ENCODE assay signal across 15 cellular contexts in genomic region chr1:235296729-235297128, GRCh38. TPM values are rescaled to one million over a fixed set of nuclear protein-coding genes. Genes with fewer than 3 reads are reported as not detected.
DNase-seq lines count a peak whose midpoint lies in the region; ATAC-seq, FAIRE-seq and TF ChIP-seq lines count a peak whose summit lies in the region.
"Had no signal": no experiment of that assay in that cellular context is flagged by ENCODE, and none has a peak within 500 bp of the region (broad histone marks: within the 10 kb centered on the region; RNA-seq: fewer than 3 reads in every experiment).

No MANE protein-coding gene starts in this region.

- 53% methylated on average over 1 of the region's 1 CpG for WGBS in prostate gland

- peaks cover 64% of the 10 kb centered on the region for H3K4me1 Mint-ChIP-seq in activated T-cell treated with anti-CD3 and anti-CD28 coated beads, Interleukin-2, amount 50 U/mL, for 4 hours (ENCODE audit: low read depth)
- peaks cover 71% of the 10 kb centered on the region for H3K4me1 Mint-ChIP-seq in activated naive CD8-positive, alpha-beta T cell treated with anti-CD3 and anti-CD28 coated beads, Interleukin-2, amount 50 U/mL, for 24 hours

- no peak for DNase-seq in activated T-cell treated with anti-CD3 and anti-CD28 coated beads, Interleukin-2, amount 50 U/mL, for 4 hours
- DNase-seq in activated T-cell treated with anti-CD3 and anti-CD28 coated beads for 4 hours (no peak), OCI-M1 (lab: John Stamatoyannopoulos, UW) (peak; percentile 15), prostate gland (ENCODE audit: low spot score) (no peak), hypothalamus (lab: John Stamatoyannopoulos, UW) (no peak), kidney (no peak), posterior vena cava (ENCODE audit: low spot score) (no peak)
- DNase-seq in activated naive CD8-positive, alpha-beta T cell treated with anti-CD3 and anti-CD28 coated beads, Interleukin-2, amount 50 U/mL, for 24 hours, result no peak
- DNase-seq: anterior cingulate cortex; hippocampal formation; NCI-H1930; right cardiac atrium; stimulated activated CD4-positive, alpha-beta T cell treated with anti-CD3 and anti-CD28 coated beads, Interleukin-1b, Interleukin-23, amount 100 ng/mL, for 48 hours; WERI-Rb-1 had no signal

- no peak overlapping the region for H3K9ac ChIP-seq in kidney (ENCODE audit: low read length in 2 of 2)

- H3K27me3 Mint-ChIP-seq in activated T-cell treated with anti-CD3 and anti-CD28 coated beads, Interleukin-2, amount 50 U/mL, for 4 hours (ENCODE audit: low read depth), result no peaks in the 10 kb centered on the region
- H3K27me3 Mint-ChIP-seq in activated naive CD8-positive, alpha-beta T cell treated with anti-CD3 and anti-CD28 coated beads, Interleukin-2, amount 50 U/mL, for 24 hours, result no peaks in the 10 kb centered on the region

- no peaks in the 10 kb centered on the region for H3K27me3 ChIP-seq in prostate gland (replicated peaks; ENCODE audit: insufficient read depth)

- H3K27ac ChIP-seq in prostate gland (peak overlapping the region; percentile 77 to 80), kidney (ENCODE audit: low read depth in 2 of 2, low read length in 2 of 2) (no peak overlapping the region)
- H3K27ac ChIP-seq: WERI-Rb-1 had no signal

- no peaks in the 10 kb centered on the region for H3K36me3 ChIP-seq in prostate gland
- no peaks in the 10 kb centered on the region for H3K36me3 ChIP-seq in kidney (ENCODE audit: control insufficient read depth in 1 of 2, insufficient read depth in 2 of 2, low read length in 2 of 2)

- H3K9me3 ChIP-seq in prostate gland, result no peaks in the 10 kb centered on the region
- H3K9me3 ChIP-seq in kidney (ENCODE audit: control insufficient read depth in 1 of 2, low read length in 2 of 2), result no peaks in the 10 kb centered on the region

- H3K9me3 Mint-ChIP-seq in activated T-cell treated with anti-CD3 and anti-CD28 coated beads, Interleukin-2, amount 50 U/mL, for 4 hours, result no peaks in the 10 kb centered on the region
- no peaks in the 10 kb centered on the region for H3K9me3 Mint-ChIP-seq in activated naive CD8-positive, alpha-beta T cell treated with anti-CD3 and anti-CD28 coated beads, Interleukin-2, amount 50 U/mL, for 24 hours

- H3K4me3 Mint-ChIP-seq in activated T-cell treated with anti-CD3 and anti-CD28 coated beads, Interleukin-2, amount 50 U/mL, for 4 hours, result peak overlapping the region; percentile 49
- peak overlapping the region; percentile 61 for H3K4me3 Mint-ChIP-seq in activated naive CD8-positive, alpha-beta T cell treated with anti-CD3 and anti-CD28 coated beads, Interleukin-2, amount 50 U/mL, for 24 hours
- H3K4me3 Mint-ChIP-seq: mesothelial cell of epicardium had no signal

- ATAC-seq in activated T-cell treated with anti-CD3 and anti-CD28 coated beads, Interleukin-2, amount 50 U/mL, for 4 hours, result no peak
- ATAC-seq in activated naive CD8-positive, alpha-beta T cell treated with anti-CD3 and anti-CD28 coated beads, Interleukin-2, amount 50 U/mL, for 24 hours, result no peak
- ATAC-seq: right cardiac atrium had no signal

- TF ChIP-seq CTCF in prostate gland (IDR thresholded peaks at IDR 0.05) (no peak), kidney (IDR thresholded peaks at IDR 0.05; ENCODE audit: borderline replicate concordance, extremely low read depth, insufficient read depth) (no peak)

- H3K4me1 ChIP-seq in prostate gland (replicated peaks) (peaks cover 12% of the 10 kb centered on the region), kidney (ENCODE audit: control insufficient read depth in 1 of 2, insufficient read depth in 1 of 2, low read depth in 1 of 2, low read length in 2 of 2) (peaks cover 5 to 9% of the 10 kb centered on the region in 2 donors)

- FAIRE-seq in kidney (lab: Jason Lieb, UNC), result no peak

- H3K36me3 Mint-ChIP-seq in activated T-cell treated with anti-CD3 and anti-CD28 coated beads, Interleukin-2, amount 50 U/mL, for 4 hours (ENCODE audit: insufficient read depth), result peaks cover 3% of the 10 kb centered on the region
- peaks cover 12% of the 10 kb centered on the region for H3K36me3 Mint-ChIP-seq in activated naive CD8-positive, alpha-beta T cell treated with anti-CD3 and anti-CD28 coated beads, Interleukin-2, amount 50 U/mL, for 24 hours (ENCODE audit: low read depth)

- intact Hi-C loops in prostate gland (cut with DNase I) (no loop called here), kidney (cut with DNase I) (no loop called here), posterior vena cava (cut with DNase I) (no loop called here)

- H3K4me3 ChIP-seq in prostate gland (no peak overlapping the region), kidney (ENCODE audit: low read length in 2 of 2) (no peak overlapping the region)

- no peak for TF ChIP-seq POLR2A in prostate gland (IDR thresholded peaks at IDR 0.05)

- H3K27ac Mint-ChIP-seq in activated naive CD8-positive, alpha-beta T cell treated with anti-CD3 and anti-CD28 coated beads, Interleukin-2, amount 50 U/mL, for 24 hours, result peak overlapping the region; percentile 80
- H3K27ac Mint-ChIP-seq: mesothelial cell of epicardium had no signal

RNA-seq across cellular contexts. Expression of gene ARID4B, which starts 31.2 kb away (rescaled TPM):
- 10 to 100 TPM; 26.9 to 41.5 (median 36.4) TPM for total RNA-seq in activated T-cell treated with anti-CD3 and anti-CD28 coated beads, Interleukin-2, amount 50 U/mL, for 4 hours
- 10 to 100 TPM; 28.6 to 46.4 TPM for total RNA-seq in prostate gland
- total RNA-seq in kidney, result 50.3 TPM
- polyA plus RNA-seq in kidney (ENCODE audit: insufficient read depth, low read depth, low replicate concordance), result 6.6 TPM
- 10 to 100 TPM; 28.5 to 33.2 TPM for total RNA-seq in posterior vena cava

RNA-seq across cellular contexts. Expression of gene GGPS1, which starts 31.6 kb away (rescaled TPM):
- total RNA-seq in activated T-cell treated with anti-CD3 and anti-CD28 coated beads, Interleukin-2, amount 50 U/mL, for 4 hours, result 10 to 100 TPM; 20.9 to 21.9 (median 21.5) TPM
- total RNA-seq in prostate gland (10 to 100 TPM; 42.1 to 42.9 TPM), kidney (39.0 TPM), posterior vena cava (10 to 100 TPM; 30.8 to 36.9 TPM)
- 38.3 TPM for polyA plus RNA-seq in kidney (ENCODE audit: insufficient read depth, low read depth, low replicate concordance)

Comparison
In these comparisons a context has a peak if more than half of its experiments do, and no peak if none do; other contexts are left out.
1. H3K27ac ChIP-seq: peak in prostate gland (2 of 2); none in kidney (0 of 2).